ENCODE assay signal across 24 cellular contexts in genomic region chr1:47608296-47608875, GRCh38.
DNase-seq lines count a peak whose midpoint lies in the region; ATAC-seq and TF ChIP-seq lines count a peak whose summit lies in the region.
"Had no signal": no experiment of that assay in that cellular context is flagged by ENCODE, and none has a peak within 500 bp of the region (broad histone marks: within the 10 kb centered on the region; RNA-seq: fewer than 3 reads in every experiment).

No MANE protein-coding gene starts in this region.

- H3K27me3 ChIP-seq in right atrium auricular region (no peaks in the 10 kb centered on the region), endodermal cell (ENCODE audit: control insufficient read depth, insufficient read depth, low read length, poor library complexity, severe bottlenecking) (no peaks in the 10 kb centered on the region)
- H3K27me3 ChIP-seq: BLaER1 treated with 17β-estradiol and CSF1 and Interleukin-3, amounts not matched to agents 10 nM and 100 nM had no signal

- no peak overlapping the region for H3K4me3 ChIP-seq in right atrium auricular region
- H3K4me3 ChIP-seq in endodermal cell (ENCODE audit: low read length): no peak overlapping the region
- H3K4me3 ChIP-seq: GM12878, GM23338, SJSA1 had no signal

- no peak overlapping the region for H3K27ac ChIP-seq in right atrium auricular region
- no peak overlapping the region for H3K27ac ChIP-seq in endodermal cell (ENCODE audit: low read depth, low read length)
- H3K27ac ChIP-seq: BLaER1 treated with 17β-estradiol and CSF1 and Interleukin-3, amounts not matched to agents 10 nM and 100 nM; KMS-11; SJSA1 had no signal

- H3K9ac ChIP-seq in endodermal cell (ENCODE audit: extremely low read depth, low read length, poor library complexity, severe bottlenecking): no peak overlapping the region
- H3K9ac ChIP-seq: BLaER1 treated with 17β-estradiol and CSF1 and Interleukin-3, amounts not matched to agents 10 nM and 100 nM; KMS-11 had no signal

- no peak overlapping the region for H3K4me3 Mint-ChIP-seq in endodermal cell
- H3K4me3 Mint-ChIP-seq: CD4-positive, alpha-beta T cell; GM23338; H9; IgD-negative memory B cell had no signal

- WGBS in endodermal cell (ENCODE audit: insufficient coverage in 1 of 2, insufficient read length in 1 of 2), 2 experiments: 92 to 97% methylated on average over 5 to 7 of the region's 7 CpGs

- TF ChIP-seq CTCF in right atrium auricular region (IDR thresholded peaks at IDR 0.05): no peak
- no peak for TF ChIP-seq CTCF in endodermal cell (conservative IDR thresholded peaks at IDR 0.05)

- H3K27me3 Mint-ChIP-seq in endodermal cell (ENCODE audit: insufficient read depth): peaks cover 26% of the 10 kb centered on the region

- H3K4me1 ChIP-seq in right atrium auricular region (no peaks in the 10 kb centered on the region), endodermal cell (ENCODE audit: control insufficient read depth, insufficient read depth, low read length) (no peaks in the 10 kb centered on the region)
- H3K4me1 ChIP-seq: SJSA1 had no signal

- no peak overlapping the region for H3K27ac Mint-ChIP-seq in endodermal cell
- H3K27ac Mint-ChIP-seq: CD4-positive, alpha-beta T cell; GM23338; H9; IgD-negative memory B cell had no signal

- no peaks in the 10 kb centered on the region for H3K4me1 Mint-ChIP-seq in endodermal cell
- H3K4me1 Mint-ChIP-seq: GM23338, H9 had no signal

- peaks cover 33% of the 10 kb centered on the region for H3K9me3 Mint-ChIP-seq in endodermal cell

- H3K36me3 ChIP-seq in right atrium auricular region: no peaks in the 10 kb centered on the region
- H3K36me3 ChIP-seq in endodermal cell (ENCODE audit: control insufficient read depth, insufficient read depth, low read length): no peaks in the 10 kb centered on the region
- H3K36me3 ChIP-seq: SJSA1 had no signal

- peaks cover 0 to 14% of the 10 kb centered on the region in 2 donors for H3K9me3 ChIP-seq in right atrium auricular region
- H3K9me3 ChIP-seq in endodermal cell (ENCODE audit: control insufficient read depth, low read length): peaks cover 10% of the 10 kb centered on the region
- H3K9me3 ChIP-seq: SJSA1 had no signal

- H3K36me3 Mint-ChIP-seq in endodermal cell (ENCODE audit: low read depth): no peaks in the 10 kb centered on the region

- DNase-seq in right atrium auricular region (ENCODE audit: low spot score): peak; percentile 30
- DNase-seq in cardiac septum (ENCODE audit: low spot score): no peak
- DNase-seq in endodermal cell: peak; percentile 12
- peak; percentile 4 for DNase-seq in mucosa of gallbladder (ENCODE audit: low spot score)
- no peak for DNase-seq in stimulated activated CD8-positive, alpha-beta memory T cell treated with anti-CD3 and anti-CD28 coated beads, Interleukin-4, amount 100 ng/mL, for 48 hours
- DNase-seq in DMS 273 (lab: John Stamatoyannopoulos, UW; ENCODE audit: unreplicated experiment): no peak
- DNase-seq: CD4-positive, alpha-beta T cell; COR-L47; H9; MM.1S; NCI-H1048; NCI-H1417; NCI-H1694; NCI-H2029 treated with DMSO at 0.1 percent for 48 hours; NCI-H526 treated with DMSO at 0.1 percent for 48 hours; Right ventricle myocardium superior; RPMI8226 had no signal

- ATAC-seq in HG03135 (IDR thresholded peaks at IDR 0.05; ENCODE audit: unreplicated experiment): no peak
- ATAC-seq: GM12878, GM23338 had no signal

- intact Hi-C loops in cardiac septum (cut with DNase I): no loop called here

Comparison
In these comparisons a context has a peak if more than half of its experiments do, and no peak if none do; other contexts are left out.
1. DNase-seq: peak in right atrium auricular region (single experiment), endodermal cell (single experiment) and mucosa of gallbladder (single experiment); none in cardiac septum (single experiment), stimulated activated CD8-positive, alpha-beta memory T cell treated with anti-CD3 and anti-CD28 coated beads, Interleukin-4, amount 100 ng/mL, for 48 hours (single experiment) and DMS 273 (single experiment).